10 cellular contexts compared by ENCODE assay signal in genomic region chr14:100554082-100554677, GRCh38. TPM values are rescaled to one million over a fixed set of nuclear protein-coding genes. Genes with fewer than 3 reads are reported as not detected.
DNase-seq lines count a peak whose midpoint lies in the region; ATAC-seq and TF ChIP-seq lines count a peak whose summit lies in the region.
"Had no signal": no experiment of that assay in that cellular context is flagged by ENCODE, and none has a peak within 500 bp of the region (broad histone marks: within the 10 kb centered on the region; RNA-seq: fewer than 3 reads in every experiment).

No MANE protein-coding gene starts in this region.

- no peaks in the 10 kb centered on the region for H3K4me1 ChIP-seq in ovary (ENCODE audit: insufficient read depth)

- H3K9me3 ChIP-seq in ovary, result no peaks in the 10 kb centered on the region

- no peak overlapping the region for H3K27ac ChIP-seq in ovary
- H3K27ac ChIP-seq: VCaP had no signal

- intact Hi-C loops in ovary (cut with DNase I), result no loop called here

- WGBS in ovary, 3 donors, result 46 to 52% (median 49%) methylated on average over 19 of the region's 19 CpGs

- no peaks in the 10 kb centered on the region for H3K36me3 ChIP-seq in ovary

- peak; percentile 10 for DNase-seq in DMS79 (lab: John Stamatoyannopoulos, UW)
- peak; percentile 88 for DNase-seq in NCI-H460 (ENCODE audit: extremely low read depth, low read depth)
- peak; percentile 60 to 76 (median 66) for DNase-seq in ovary
- no peak for DNase-seq in hippocampal formation (lab: John Stamatoyannopoulos, UW)
- no peak for DNase-seq in Ammon's horn (ENCODE audit: low spot score)
- DNase-seq: NCI-H2081 had no signal

- peak; percentile 86 for ATAC-seq in esophagus mucosa
- ATAC-seq in HG02763 (IDR thresholded peaks at IDR 0.05; ENCODE audit: unreplicated experiment), result no peak
- ATAC-seq in GM21515 (IDR thresholded peaks at IDR 0.05; ENCODE audit: unreplicated experiment), result no peak

- H3K4me3 ChIP-seq in ovary, result no peak overlapping the region

- no peak for TF ChIP-seq EP300 in ovary (IDR thresholded peaks at IDR 0.05)

- no peak for TF ChIP-seq POLR2A in ovary (IDR thresholded peaks at IDR 0.05)

- no peaks in the 10 kb centered on the region for H3K27me3 ChIP-seq in ovary

- TF ChIP-seq CTCF in ovary (IDR thresholded peaks at IDR 0.05), result no peak

RNA-seq across cellular contexts. Expression of gene BEGAIN, which starts 33.0 kb away (rescaled TPM):
- 37.8 and 40.0 TPM in 2 replicates for total RNA-seq in NCI-H460 (2014; rRNA removed; shearing (Covaris generic))
- 103 and 275 TPM in 2 replicates for polyA plus RNA-seq in NCI-H460 (2014; cell fraction: nucleus; rRNA removed)
- total RNA-seq in esophagus mucosa (0.68 TPM), ovary (10 to 100 TPM in 1 of 7 donors, 1 to 10 TPM in 6; 1.8 to 11.0 (median 5.2) TPM)
- 1 to 10 TPM in 1 of 2 donors, under 1 TPM in 1; 0.35 to 1.9 TPM for polyA plus RNA-seq in ovary

Comparison
In these comparisons a context has a peak if more than half of its experiments do, and no peak if none do; other contexts are left out.
1. DNase-seq: peak in DMS79 (single experiment), NCI-H460 (single experiment) and ovary (5 of 5); none in hippocampal formation (0 of 2) and Ammon's horn (single experiment).